1 cellular context compared by ENCODE assay signal in the genomic region with DNA sequence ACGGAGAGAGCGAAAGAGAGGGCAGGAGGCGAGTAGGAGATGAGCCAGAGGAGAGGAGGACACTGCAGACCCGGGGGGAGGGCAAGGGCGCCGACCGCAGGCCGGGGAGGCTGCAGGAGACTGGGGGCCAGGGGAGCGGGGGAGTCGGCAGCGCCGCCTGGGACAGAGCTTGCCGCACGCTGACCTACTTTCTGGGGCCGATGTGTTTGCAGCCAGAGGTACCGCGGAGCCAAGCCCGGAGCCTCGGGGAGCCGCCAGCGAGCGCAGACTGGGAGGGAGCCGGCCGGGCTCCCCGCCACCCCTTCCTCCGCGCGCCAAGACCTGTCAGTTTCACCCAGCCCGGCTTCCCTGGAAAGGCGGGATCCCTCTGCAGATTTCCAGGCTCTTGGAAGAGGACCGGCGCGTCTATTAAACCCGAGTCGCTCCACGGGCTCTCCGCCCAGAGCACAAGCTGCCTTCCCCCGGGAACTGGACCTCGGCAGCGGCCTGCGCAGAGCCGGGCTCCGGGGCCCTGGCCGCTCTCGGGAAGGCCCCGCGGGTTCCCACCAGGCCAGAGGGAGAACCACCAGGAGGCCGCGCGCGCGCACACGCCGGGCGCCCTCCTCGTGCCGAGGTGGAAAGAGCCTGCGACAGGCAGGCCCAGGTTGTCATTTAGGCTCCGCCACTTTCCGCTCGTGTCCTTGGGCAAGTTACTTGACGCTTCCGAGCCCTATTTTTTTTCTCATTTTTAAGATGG.
A peak's percentile ranks its signal among the peaks of the same experiment; 100 is the strongest.
TF ChIP-seq lines count a peak whose summit lies in the region.

No MANE protein-coding gene starts in this region.

TF ChIP-seq in HepG2, 621 proteins besides CTCF, POLR2A, EP300 and RAD21 (continued from another document and continues in another):
- TF ChIP-seq, protein P1, sequence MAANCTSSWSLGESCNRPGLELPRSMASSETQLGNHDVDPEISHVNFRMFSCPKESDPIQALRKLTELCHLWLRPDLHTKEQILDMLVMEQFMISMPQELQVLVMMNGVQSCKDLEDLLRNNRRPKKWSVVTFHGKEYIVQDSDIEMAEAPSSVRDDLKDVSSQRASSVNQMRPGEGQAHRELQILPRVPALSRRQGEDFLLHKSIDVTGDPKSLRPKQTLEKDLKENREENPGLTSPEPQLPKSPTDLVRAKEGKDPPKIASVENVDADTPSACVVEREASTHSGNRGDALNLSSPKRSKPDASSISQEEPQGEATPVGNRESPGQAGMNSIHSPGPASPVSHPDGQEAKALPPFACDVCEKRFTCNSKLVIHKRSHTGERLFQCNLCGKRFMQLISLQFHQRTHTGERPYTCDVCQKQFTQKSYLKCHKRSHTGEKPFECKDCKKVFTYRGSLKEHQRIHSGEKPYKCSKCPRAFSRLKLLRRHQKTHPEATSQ (CRISPR knock-in tag; IDR thresholded peaks at IDR 0.05; ENCODE audit: borderline replicate concordance), result no peak
- TF ChIP-seq HNRNPLL (IDR thresholded peaks at IDR 0.05; ENCODE audit: low read depth, low read length, poor library complexity, severe bottlenecking) (peak; percentile 51), DR1 (CRISPR knock-in tag; IDR thresholded peaks at IDR 0.05) (no peak), ZFX (CRISPR knock-in tag; IDR thresholded peaks at IDR 0.05; ENCODE audit: low read depth) (peak; percentile 89), TSC22D2 (CRISPR knock-in tag; IDR thresholded peaks at IDR 0.05; ENCODE audit: borderline replicate concordance) (no peak), SOX13 (IDR thresholded peaks at IDR 0.05) (no peak), SOX13 (CRISPR knock-in tag; conservative IDR thresholded peaks at IDR 0.05 in 1 of 2, IDR thresholded peaks at IDR 0.05 in 1 of 2) (0 out of 4 replicates have a peak, but pooled peaks of 1 of the 2 experiments have one; percentile 10), SMAD9 (CRISPR knock-in tag; IDR thresholded peaks at IDR 0.05) (no peak), IKZF4 (CRISPR knock-in tag; IDR thresholded peaks at IDR 0.05; ENCODE audit: borderline replicate concordance, low read depth, not compliant biosample characterization) (peak; percentile 24), PHF5A (CRISPR knock-in tag; IDR thresholded peaks at IDR 0.05; ENCODE audit: low read depth, unreplicated experiment) (no peak), ZNF547 (CRISPR knock-in tag; IDR thresholded peaks at IDR 0.05) (0 out of 2 replicates have a peak, but pooled peaks have one; percentile 57), MEIS2 (CRISPR knock-in tag; IDR thresholded peaks at IDR 0.05) (0 out of 2 replicates have a peak, but pooled peaks have one; percentile 30), ZSCAN20 (CRISPR knock-in tag; IDR thresholded peaks at IDR 0.05; ENCODE audit: borderline replicate concordance) (peak; percentile 85; the same call in 1 of the 2 replicates), YEATS4 (CRISPR knock-in tag; IDR thresholded peaks at IDR 0.05; ENCODE audit: borderline replicate concordance) (peak; percentile 51), ZNF329 (CRISPR knock-in tag; IDR thresholded peaks at IDR 0.05; ENCODE audit: low read depth) (0 out of 2 replicates have a peak, but pooled peaks have one; percentile 36), ZBTB14 (CRISPR knock-in tag; IDR thresholded peaks at IDR 0.05) (peak; percentile 84), CBX2 (IDR thresholded peaks at IDR 0.05; ENCODE audit: low read depth, low read length) (no peak), CBX2 (CRISPR knock-in tag; IDR thresholded peaks at IDR 0.05; ENCODE audit: low read depth) (0 out of 2 replicates have a peak, but pooled peaks have one; percentile 80), MYNN (CRISPR knock-in tag; IDR thresholded peaks at IDR 0.05; ENCODE audit: low read depth) (no peak), KDM3A (CRISPR knock-in tag; IDR thresholded peaks at IDR 0.05; ENCODE audit: low read depth) (peak; percentile 73; the same call in 1 of the 2 replicates), ZNF530 (CRISPR knock-in tag; IDR thresholded peaks at IDR 0.05; ENCODE audit: low read depth) (0 out of 2 replicates have a peak, but pooled peaks have one; percentile 71), ZSCAN31 (CRISPR knock-in tag; IDR thresholded peaks at IDR 0.05; ENCODE audit: low read depth) (0 out of 2 replicates have a peak, but pooled peaks have one; percentile 39), NFKB2 (CRISPR knock-in tag; IDR thresholded peaks at IDR 0.05; ENCODE audit: borderline replicate concordance) (peak; percentile 68; the same call in 1 of the 2 replicates), MTF2 (CRISPR knock-in tag; IDR thresholded peaks at IDR 0.05; ENCODE audit: borderline replicate concordance) (peak; percentile 70; the same call in 1 of the 2 replicates), RBM39 (IDR thresholded peaks at IDR 0.05; ENCODE audit: low read depth, low read length, poor library complexity, severe bottlenecking) (peak; percentile 78), FOXC1 (CRISPR knock-in tag; IDR thresholded peaks at IDR 0.05; ENCODE audit: borderline replicate concordance) (0 out of 2 replicates have a peak, but pooled peaks have one; percentile 63), ZGPAT (CRISPR knock-in tag; IDR thresholded peaks at IDR 0.05) (peak; percentile 47; the same call in 1 of the 2 replicates), XRCC5 (optimal IDR thresholded peaks at IDR 0.05; ENCODE audit: low read length) (peak; percentile 72), ZNF572 (CRISPR knock-in tag; IDR thresholded peaks at IDR 0.05) (no peak), HES4 (CRISPR knock-in tag; IDR thresholded peaks at IDR 0.05; ENCODE audit: borderline replicate concordance) (peak; percentile 60; the same call in 1 of the 2 replicates), ZNF124 (CRISPR knock-in tag; IDR thresholded peaks at IDR 0.05) (peak; percentile 46; the same call in 1 of the 2 replicates)
- TF ChIP-seq, protein P2, sequence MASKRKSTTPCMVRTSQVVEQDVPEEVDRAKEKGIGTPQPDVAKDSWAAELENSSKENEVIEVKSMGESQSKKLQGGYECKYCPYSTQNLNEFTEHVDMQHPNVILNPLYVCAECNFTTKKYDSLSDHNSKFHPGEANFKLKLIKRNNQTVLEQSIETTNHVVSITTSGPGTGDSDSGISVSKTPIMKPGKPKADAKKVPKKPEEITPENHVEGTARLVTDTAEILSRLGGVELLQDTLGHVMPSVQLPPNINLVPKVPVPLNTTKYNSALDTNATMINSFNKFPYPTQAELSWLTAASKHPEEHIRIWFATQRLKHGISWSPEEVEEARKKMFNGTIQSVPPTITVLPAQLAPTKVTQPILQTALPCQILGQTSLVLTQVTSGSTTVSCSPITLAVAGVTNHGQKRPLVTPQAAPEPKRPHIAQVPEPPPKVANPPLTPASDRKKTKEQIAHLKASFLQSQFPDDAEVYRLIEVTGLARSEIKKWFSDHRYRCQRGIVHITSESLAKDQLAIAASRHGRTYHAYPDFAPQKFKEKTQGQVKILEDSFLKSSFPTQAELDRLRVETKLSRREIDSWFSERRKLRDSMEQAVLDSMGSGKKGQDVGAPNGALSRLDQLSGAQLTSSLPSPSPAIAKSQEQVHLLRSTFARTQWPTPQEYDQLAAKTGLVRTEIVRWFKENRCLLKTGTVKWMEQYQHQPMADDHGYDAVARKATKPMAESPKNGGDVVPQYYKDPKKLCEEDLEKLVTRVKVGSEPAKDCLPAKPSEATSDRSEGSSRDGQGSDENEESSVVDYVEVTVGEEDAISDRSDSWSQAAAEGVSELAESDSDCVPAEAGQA (IDR thresholded peaks at IDR 0.05; ENCODE audit: low read depth), result no peak
- TF ChIP-seq, protein P2 (CRISPR knock-in tag; IDR thresholded peaks at IDR 0.05; ENCODE audit: borderline replicate concordance), result peak; percentile 89; the same call in 1 of the 2 replicates
- TF ChIP-seq, protein P3, sequence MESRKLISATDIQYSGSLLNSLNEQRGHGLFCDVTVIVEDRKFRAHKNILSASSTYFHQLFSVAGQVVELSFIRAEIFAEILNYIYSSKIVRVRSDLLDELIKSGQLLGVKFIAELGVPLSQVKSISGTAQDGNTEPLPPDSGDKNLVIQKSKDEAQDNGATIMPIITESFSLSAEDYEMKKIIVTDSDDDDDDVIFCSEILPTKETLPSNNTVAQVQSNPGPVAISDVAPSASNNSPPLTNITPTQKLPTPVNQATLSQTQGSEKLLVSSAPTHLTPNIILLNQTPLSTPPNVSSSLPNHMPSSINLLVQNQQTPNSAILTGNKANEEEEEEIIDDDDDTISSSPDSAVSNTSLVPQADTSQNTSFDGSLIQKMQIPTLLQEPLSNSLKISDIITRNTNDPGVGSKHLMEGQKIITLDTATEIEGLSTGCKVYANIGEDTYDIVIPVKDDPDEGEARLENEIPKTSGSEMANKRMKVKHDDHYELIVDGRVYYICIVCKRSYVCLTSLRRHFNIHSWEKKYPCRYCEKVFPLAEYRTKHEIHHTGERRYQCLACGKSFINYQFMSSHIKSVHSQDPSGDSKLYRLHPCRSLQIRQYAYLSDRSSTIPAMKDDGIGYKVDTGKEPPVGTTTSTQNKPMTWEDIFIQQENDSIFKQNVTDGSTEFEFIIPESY (CRISPR knock-in tag; IDR thresholded peaks at IDR 0.05), result 0 out of 2 replicates have a peak, but pooled peaks have one; percentile 10
- TF ChIP-seq, protein P4, sequence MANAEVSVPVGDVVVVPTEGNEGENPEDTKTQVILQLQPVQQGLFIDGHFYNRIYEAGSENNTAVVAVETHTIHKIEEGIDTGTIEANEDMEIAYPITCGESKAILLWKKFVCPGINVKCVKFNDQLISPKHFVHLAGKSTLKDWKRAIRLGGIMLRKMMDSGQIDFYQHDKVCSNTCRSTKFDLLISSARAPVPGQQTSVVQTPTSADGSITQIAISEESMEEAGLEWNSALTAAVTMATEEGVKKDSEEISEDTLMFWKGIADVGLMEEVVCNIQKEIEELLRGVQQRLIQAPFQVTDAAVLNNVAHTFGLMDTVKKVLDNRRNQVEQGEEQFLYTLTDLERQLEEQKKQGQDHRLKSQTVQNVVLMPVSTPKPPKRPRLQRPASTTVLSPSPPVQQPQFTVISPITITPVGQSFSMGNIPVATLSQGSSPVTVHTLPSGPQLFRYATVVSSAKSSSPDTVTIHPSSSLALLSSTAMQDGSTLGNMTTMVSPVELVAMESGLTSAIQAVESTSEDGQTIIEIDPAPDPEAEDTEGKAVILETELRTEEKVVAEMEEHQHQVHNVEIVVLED (CRISPR knock-in tag; IDR thresholded peaks at IDR 0.05; ENCODE audit: borderline replicate concordance), result peak; percentile 40; the same call in 1 of the 2 replicates
